Comparison of ENCODE assay signal across 8 cellular contexts in the genomic region with DNA sequence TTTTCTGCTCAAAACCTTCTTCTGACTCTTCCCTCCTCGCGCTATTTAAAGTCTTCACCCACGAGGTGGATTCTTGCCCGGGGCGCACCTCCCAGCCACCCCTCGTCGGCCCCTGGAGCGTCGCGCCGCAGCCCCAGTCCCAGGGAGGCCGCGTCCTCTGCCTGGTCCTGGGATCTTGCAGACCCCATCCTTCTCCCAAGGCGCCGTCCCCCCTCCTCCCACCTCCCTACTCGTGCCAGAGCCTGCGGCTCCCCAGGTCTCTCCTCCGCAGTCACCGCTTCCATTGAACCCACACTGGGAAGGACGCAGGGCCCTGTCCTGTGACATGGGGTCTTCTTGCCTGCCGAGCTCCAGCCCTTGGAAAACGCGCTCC. TPM values are rescaled to one million over a fixed set of nuclear protein-coding genes. Genes with fewer than 3 reads are reported as not detected.
DNase-seq lines count a peak whose midpoint lies in the region; ATAC-seq and TF ChIP-seq lines count a peak whose summit lies in the region.

No MANE protein-coding gene starts in this region.

- H3K4me3 Mint-ChIP-seq in neural progenitor cell = peak overlapping the region; percentile 99

- H3K79me2 ChIP-seq in neural progenitor cell (ENCODE audit: low read depth) = peaks cover 8% of the 10 kb centered on the region

- H3K9me3 Mint-ChIP-seq in neural progenitor cell = peaks cover 37% of the 10 kb centered on the region

- H3K4me3 ChIP-seq in GM12865 (ENCODE audit: low read depth, low read length) = peak overlapping the region; percentile 82
- H3K4me3 ChIP-seq in WI38 (ENCODE audit: low read depth, low read length) = peak overlapping the region; percentile 79
- H3K4me3 ChIP-seq in fibroblast of villous mesenchyme (ENCODE audit: low read depth, low read length) = peak overlapping the region; percentile 82
- peak overlapping the region; percentile 83 for H3K4me3 ChIP-seq in neural progenitor cell

- peak overlapping the region; percentile 32 for H3K9ac ChIP-seq in neural progenitor cell

- peaks cover 8% of the 10 kb centered on the region for H3K4me1 Mint-ChIP-seq in neural progenitor cell

- H3F3A ChIP-seq in neural progenitor cell (ENCODE audit: low read depth) = peaks cover 13% of the 10 kb centered on the region

- H3K4me1 ChIP-seq in neural progenitor cell = peaks cover 3% of the 10 kb centered on the region

- H3K4me2 ChIP-seq in neural progenitor cell = peak overlapping the region; percentile 95

- peak; percentile 3 for ATAC-seq in HG02938 (IDR thresholded peaks at IDR 0.05; ENCODE audit: unreplicated experiment)
- ATAC-seq in HG02884 (IDR thresholded peaks at IDR 0.05; ENCODE audit: unreplicated experiment) = no peak

- H3K9me3 ChIP-seq in neural progenitor cell (ENCODE audit: low read depth) = no peaks in the 10 kb centered on the region

- H2AFZ ChIP-seq in neural progenitor cell (replicated peaks) = peak overlapping the region; percentile 81

- H3K27ac Mint-ChIP-seq in neural progenitor cell = peak overlapping the region; percentile 82

- H3K27me3 Mint-ChIP-seq in neural progenitor cell (ENCODE audit: insufficient read depth, low read depth) = peaks cover 2% of the 10 kb centered on the region

- H4K20me1 ChIP-seq in neural progenitor cell (ENCODE audit: low read depth) = no peaks in the 10 kb centered on the region

- no peak overlapping the region for H3K27ac ChIP-seq in neural progenitor cell

- H3K36me3 ChIP-seq in neural progenitor cell = no peaks in the 10 kb centered on the region

- DNase-seq in GM12865 (ENCODE audit: low read depth) = peak; percentile 2
- DNase-seq in fibroblast of villous mesenchyme (ENCODE audit: low read depth) = no peak
- peak; percentile 47 for DNase-seq in neural progenitor cell (ENCODE audit: low spot score)
- DNase-seq in NCI-H2171 (lab: John Stamatoyannopoulos, UW) = no peak
- DNase-seq in NCI-H2081 (lab: John Stamatoyannopoulos, UW) = no peak

- H3K36me3 Mint-ChIP-seq in neural progenitor cell = peaks cover 6% of the 10 kb centered on the region

- H3K27me3 ChIP-seq in neural progenitor cell = no peaks in the 10 kb centered on the region

- no peak for TF ChIP-seq CTCF in GM12865 (IDR thresholded peaks at IDR 0.05; ENCODE audit: insufficient read depth, low read depth, low read length, missing control alignments)
- TF ChIP-seq CTCF in WI38 (IDR thresholded peaks at IDR 0.05; ENCODE audit: low read depth, low read length) = no peak
- TF ChIP-seq CTCF in fibroblast of villous mesenchyme (IDR thresholded peaks at IDR 0.05; ENCODE audit: insufficient read depth, low read depth, low read length) = no peak
- TF ChIP-seq CTCF in neural progenitor cell (IDR thresholded peaks at IDR 0.05) = no peak

RNA-seq across cellular contexts. Expression of a gene that starts 0.5 kb away (rescaled TPM):
- total RNA-seq in fibroblast of villous mesenchyme (11.3 and 23.3 TPM in 2 replicates), neural progenitor cell (ENCODE audit: low replicate concordance) (13.5 and 18.9 TPM in 2 replicates)

RNA-seq across cellular contexts. Expression of a gene that starts 42.1 kb away (rescaled TPM):
- total RNA-seq in fibroblast of villous mesenchyme (10.6 and 17.7 TPM in 2 replicates), neural progenitor cell (ENCODE audit: low replicate concordance) (12.9 and 16.2 TPM in 2 replicates)

Comparison
In these comparisons a context has a peak if more than half of its experiments do, and no peak if none do; other contexts are left out.
1. DNase-seq: peak in GM12865 (single experiment) and neural progenitor cell (single experiment); none in fibroblast of villous mesenchyme (single experiment), NCI-H2171 (single experiment) and NCI-H2081 (0 of 2).
2. Peak in every context shown above with its lines, with median percentiles within 50 percentile points of each other: H3K4me3 ChIP-seq.